ENCODE assay signal across 29 cellular contexts in genomic region chr22:28426346-28427132, GRCh38.
A peak's percentile ranks its signal among the peaks of the same experiment; 100 is the strongest.
DNase-seq lines count a peak whose midpoint lies in the region; ATAC-seq, FAIRE-seq and TF ChIP-seq lines count a peak whose summit lies in the region.
"Had no signal": no experiment of that assay in that cellular context is flagged by ENCODE, and none has a peak within 500 bp of the region (broad histone marks: within the 10 kb centered on the region; RNA-seq: fewer than 3 reads in every experiment).

No MANE protein-coding gene starts in this region.

- no peak for TF ChIP-seq EP300 in A549 (IDR thresholded peaks at IDR 0.05)

- no peaks in the 10 kb centered on the region for H3K9me3 ChIP-seq in A549
- H3K9me3 ChIP-seq: BLaER1 treated with 17β-estradiol and CSF1 and Interleukin-3, amounts not matched to agents 10 nM and 100 nM; neutrophil; testis had no signal

- no peak for DNase-seq in A549 (ENCODE audit: low read depth in 1 of 2, low spot score in 1 of 2)
- peak; percentile 5 for DNase-seq in HTR-8/SVneo (ENCODE audit: insufficient read length, low spot score)
- peak; percentile 64 for DNase-seq in choroid plexus epithelial cell (ENCODE audit: low read depth)
- DNase-seq in mesothelial cell of epicardium (ENCODE audit: low spot score in 2 of 2, unreplicated experiment in 2 of 2) = no peak
- DNase-seq in DMS153 (lab: John Stamatoyannopoulos, UW) = no peak
- no peak for DNase-seq in effector CD4-positive, alpha-beta T cell
- DNase-seq in head of caudate nucleus = no peak
- DNase-seq: activated B cell treated with CpG ODN at 0.5 μM for 24 hours; activated CD4-positive, alpha-beta T cell treated with anti-CD3 and anti-CD28 coated beads, Interleukin-2, amount 50 U/mL, for 4 hours; activated effector memory CD4-positive, alpha-beta T cell treated with Interleukin-2 at 50 U/mL for 16 hours; activated naive CD8-positive, alpha-beta T cell treated with anti-CD3 and anti-CD28 coated beads, Interleukin-2, amount 10 ng/mL, durations not matched to agents 7 days and 5 days; H9; mammary epithelial cell; MV-4-11; NCI-H1930; OCI-M1; stimulated activated CD4-positive, alpha-beta T cell treated with anti-CD3 and anti-CD28 coated beads, Interleukin-2, amount 100 ng/mL, for 48 hours; stimulated activated naive CD4-positive, alpha-beta T cell; T1000; testis had no signal

- H3K27ac Mint-ChIP-seq in mesothelial cell of epicardium = peak overlapping the region; percentile 60
- H3K27ac Mint-ChIP-seq: activated B cell treated with CpG ODN at 0.5 μM for 24 hours; activated naive CD8-positive, alpha-beta T cell treated with anti-CD3 and anti-CD28 coated beads, Interleukin-2, amount 10 ng/mL, durations not matched to agents 7 days and 5 days; H9 had no signal

- no peak for TF ChIP-seq CTCF in A549 (IDR thresholded peaks at IDR 0.05)
- TF ChIP-seq CTCF in choroid plexus epithelial cell (conservative IDR thresholded peaks at IDR 0.05; ENCODE audit: low read depth, low read length) = no peak
- no peak for TF ChIP-seq CTCF in mesothelial cell of epicardium (IDR thresholded peaks at IDR 0.05; ENCODE audit: unreplicated experiment)

- TF ChIP-seq RAD21 in A549 (conservative IDR thresholded peaks at IDR 0.05 in 1 of 2, IDR thresholded peaks at IDR 0.05 in 1 of 2) = no peak

- H3K4me3 ChIP-seq in A549 (no peak overlapping the region), choroid plexus epithelial cell (ENCODE audit: low read depth, low read length) (no peak overlapping the region)
- H3K4me3 ChIP-seq: BLaER1 treated with 17β-estradiol and CSF1 and Interleukin-3, amounts not matched to agents 10 nM and 100 nM; smooth muscle cell had no signal

- POLR2A ChIA-PET in A549 (lab: Yijun Ruan, JAX) = no interaction called here

- H3K4me2 ChIP-seq in A549 = peak overlapping the region; percentile 20; the same call in 2 of the 3 replicates
- H3K4me2 ChIP-seq: BLaER1 treated with 17β-estradiol and CSF1 and Interleukin-3, amounts not matched to agents 10 nM and 100 nM; KMS-11; smooth muscle cell had no signal

- TF ChIP-seq POLR2A in A549 (IDR thresholded peaks at IDR 0.05; ENCODE audit: low read length) = no peak

- CTCF ChIA-PET in A549 (lab: Yijun Ruan, JAX) = no interaction called here

- intact Hi-C loops in head of caudate nucleus (cut with DNase I) = no loop called here

- H3K9me3 Mint-ChIP-seq in mesothelial cell of epicardium = no peaks in the 10 kb centered on the region
- H3K9me3 Mint-ChIP-seq: activated B cell treated with CpG ODN at 0.5 μM for 24 hours; activated naive CD8-positive, alpha-beta T cell treated with anti-CD3 and anti-CD28 coated beads, Interleukin-2, amount 10 ng/mL, durations not matched to agents 7 days and 5 days; H9 had no signal

- no peak for ATAC-seq in A549
- no peak for ATAC-seq in HG02970 (IDR thresholded peaks at IDR 0.05; ENCODE audit: low FRiP score, unreplicated experiment)

- no peaks in the 10 kb centered on the region for H3K27me3 Mint-ChIP-seq in mesothelial cell of epicardium (ENCODE audit: low read depth)
- H3K27me3 Mint-ChIP-seq: activated B cell treated with CpG ODN at 0.5 μM for 24 hours; activated naive CD8-positive, alpha-beta T cell treated with anti-CD3 and anti-CD28 coated beads, Interleukin-2, amount 10 ng/mL, durations not matched to agents 7 days and 5 days had no signal

- H3K36me3 Mint-ChIP-seq in mesothelial cell of epicardium = peaks cover 2% of the 10 kb centered on the region
- H3K36me3 Mint-ChIP-seq: activated naive CD8-positive, alpha-beta T cell treated with anti-CD3 and anti-CD28 coated beads, Interleukin-2, amount 10 ng/mL, durations not matched to agents 7 days and 5 days had no signal

- 60% methylated on average over 3 of the region's 3 CpGs for WGBS in A549 (ENCODE audit: missing lambda C conversion rate)

- H3K4me3 Mint-ChIP-seq in mesothelial cell of epicardium = no peak overlapping the region
- H3K4me3 Mint-ChIP-seq: activated B cell treated with CpG ODN at 0.5 μM for 24 hours; activated naive CD8-positive, alpha-beta T cell treated with anti-CD3 and anti-CD28 coated beads, Interleukin-2, amount 10 ng/mL, durations not matched to agents 7 days and 5 days; H9 had no signal

- H3K4me1 ChIP-seq in A549 = peaks cover 40% of the 10 kb centered on the region
- H3K4me1 ChIP-seq: BLaER1 treated with 17β-estradiol and CSF1 and Interleukin-3, amounts not matched to agents 10 nM and 100 nM had no signal

- no peak for FAIRE-seq in A549 (lab: Jason Lieb, UNC)
- FAIRE-seq in HTR-8/SVneo (lab: Jason Lieb, UNC) = no peak
- FAIRE-seq: frontal cortex, GM18507, keratinocyte had no signal

- peaks cover 23% of the 10 kb centered on the region for H3K4me1 Mint-ChIP-seq in mesothelial cell of epicardium
- H3K4me1 Mint-ChIP-seq: activated B cell treated with CpG ODN at 0.5 μM for 24 hours; activated naive CD8-positive, alpha-beta T cell treated with anti-CD3 and anti-CD28 coated beads, Interleukin-2, amount 10 ng/mL, durations not matched to agents 7 days and 5 days had no signal

- H3K27ac ChIP-seq in A549 = no peak overlapping the region
- H3K27ac ChIP-seq: BLaER1 treated with 17β-estradiol and CSF1 and Interleukin-3, amounts not matched to agents 10 nM and 100 nM; epithelial cell of prostate; KMS-11; neutrophil had no signal

TF ChIP-seq in A549, 52 proteins besides CTCF, POLR2A, EP300 and RAD21:
- TF ChIP-seq RFX5 (IDR thresholded peaks at IDR 0.05) = no peak
- TF ChIP-seq HOXB5 (CRISPR knock-in tag; IDR thresholded peaks at IDR 0.05) = no peak
- TF ChIP-seq HES2 (IDR thresholded peaks at IDR 0.05) = no peak
- TF ChIP-seq MAZ (IDR thresholded peaks at IDR 0.05; ENCODE audit: borderline replicate concordance, low read depth, low read length) = no peak
- TF ChIP-seq CEBPB (IDR thresholded peaks at IDR 0.05) = no peak
- no peak for TF ChIP-seq EHMT2 (IDR thresholded peaks at IDR 0.05; ENCODE audit: low read depth)
- no peak for TF ChIP-seq REST (IDR thresholded peaks at IDR 0.05)

Comparison
In these comparisons a context has a peak if more than half of its experiments do, and no peak if none do; other contexts are left out.
1. DNase-seq: peak in HTR-8/SVneo (single experiment) and choroid plexus epithelial cell (single experiment); none in A549 (0 of 2), mesothelial cell of epicardium (0 of 2), DMS153 (single experiment), effector CD4-positive, alpha-beta T cell (single experiment) and head of caudate nucleus (0 of 42).